19 cellular contexts compared by ENCODE assay signal in genomic region chr21:34221331-34222030, GRCh38.
DNase-seq lines count a peak whose midpoint lies in the region; TF ChIP-seq lines count a peak whose summit lies in the region.
"Had no signal": no experiment of that assay in that cellular context is flagged by ENCODE, and none has a peak within 500 bp of the region (broad histone marks: within the 10 kb centered on the region; RNA-seq: fewer than 3 reads in every experiment).

No MANE protein-coding gene starts in this region.

- 81% methylated on average over 11 of the region's 11 CpGs for WGBS in mesenchymal stem cell
- WGBS in thyroid gland, 2 donors: 39 to 55% methylated on average over 11 of the region's 11 CpGs

- H3K4ac ChIP-seq in mesenchymal stem cell (ENCODE audit: low read depth in 1 of 2, low read length in 2 of 2): peak overlapping the region in 1 of 2 experiments; percentile 17

- peak overlapping the region in 1 of 2 experiments; percentile 28 for H3K18ac ChIP-seq in mesenchymal stem cell (ENCODE audit: low read depth in 1 of 2, low read length in 2 of 2)

- peak in 1 of 2 donors; percentile 27 for TF ChIP-seq POLR2A in thyroid gland (IDR thresholded peaks at IDR 0.05)

- DNase-seq in M059J (ENCODE audit: low read depth) (peak; percentile 30), dedifferentiated amniotic fluid mesenchymal stem cell (ENCODE audit: extremely low spot score) (peak; percentile 48), mesenchymal stem cell (peak; percentile 37), thyroid gland (peak; percentile 52 to 60), cerebellar nuclear complex (lab: John Stamatoyannopoulos, UW) (no peak), SKM-1 treated with dmso at 0.1 percent for 144 hours (lab: John Stamatoyannopoulos, UW; ENCODE audit: unreplicated experiment) (no peak), HuH-7 (ENCODE audit: low spot score) (no peak)
- DNase-seq: ACHN; CD8-positive, alpha-beta T cell; DMS79 treated with DMSO at 0.1 percent for 48 hours; MV-4-11; NCI-H1417; NCI-H2029; NCI-H2171; NCI-H446; OCI-M1; SIG-M5 had no signal

- no peak overlapping the region for H3K9ac ChIP-seq in mesenchymal stem cell (ENCODE audit: low read length)

- peaks cover 3% of the 10 kb centered on the region for H3K4me1 ChIP-seq in mesenchymal stem cell (ENCODE audit: control insufficient read depth, insufficient read depth, low read depth, low read length)
- peaks cover 56 to 59% of the 10 kb centered on the region in 2 donors for H3K4me1 ChIP-seq in thyroid gland
- H3K4me1 ChIP-seq: HAP-1 had no signal

- H2BK120ac ChIP-seq in mesenchymal stem cell (ENCODE audit: low read depth, low read length): no peak overlapping the region

- peak overlapping the region; percentile 58 for H2AFZ ChIP-seq in mesenchymal stem cell (ENCODE audit: low read depth, low read length)

- intact Hi-C loops in thyroid gland (cut with DNase I): no loop called here

- no peak overlapping the region for H3K4me2 ChIP-seq in mesenchymal stem cell (ENCODE audit: low read length, poor library complexity, severe bottlenecking)

- no peaks in the 10 kb centered on the region for H3K79me1 ChIP-seq in mesenchymal stem cell (replicated peaks; ENCODE audit: low read length, poor library complexity, severe bottlenecking)

- H3K36me3 ChIP-seq in mesenchymal stem cell (ENCODE audit: control insufficient read depth in 1 of 2, insufficient read depth in 2 of 2, low read depth in 1 of 2, low read length in 2 of 2) (no peaks in the 10 kb centered on the region), thyroid gland (no peaks in the 10 kb centered on the region)
- H3K36me3 ChIP-seq: HAP-1 had no signal

- H2BK15ac ChIP-seq in mesenchymal stem cell (ENCODE audit: low read depth, poor library complexity, severe bottlenecking): peak overlapping the region; percentile 15

- H2AK5ac ChIP-seq in mesenchymal stem cell (ENCODE audit: low read length, severe bottlenecking): no peak overlapping the region

- H2BK12ac ChIP-seq in mesenchymal stem cell (ENCODE audit: low read length in 2 of 2): peak overlapping the region in 1 of 2 experiments; percentile 21

- no peak overlapping the region for H2BK5ac ChIP-seq in mesenchymal stem cell (ENCODE audit: low read depth, low read length, poor library complexity, severe bottlenecking)

- H3K27ac ChIP-seq in mesenchymal stem cell (ENCODE audit: low read length, poor library complexity, severe bottlenecking): no peak overlapping the region
- peak overlapping the region; percentile 90 to 98 (median 93) for H3K27ac ChIP-seq in thyroid gland
- H3K27ac ChIP-seq: HL-60 had no signal

- no peak overlapping the region for H3K4me3 ChIP-seq in mesenchymal stem cell (ENCODE audit: insufficient read depth in 1 of 2, low read depth in 1 of 2, low read length in 2 of 2)
- H3K4me3 ChIP-seq in thyroid gland (replicated peaks in 1 of 3): no peak overlapping the region
- H3K4me3 ChIP-seq: HAP-1 had no signal

- H3K27me3 ChIP-seq in mesenchymal stem cell (ENCODE audit: control insufficient read depth in 1 of 2, insufficient read depth in 1 of 2, low read length in 2 of 2): no peaks in the 10 kb centered on the region
- no peaks in the 10 kb centered on the region for H3K27me3 ChIP-seq in thyroid gland

- no peak overlapping the region for H3K14ac ChIP-seq in mesenchymal stem cell (ENCODE audit: low read length in 2 of 2)

- no peak for TF ChIP-seq CTCF in thyroid gland (IDR thresholded peaks at IDR 0.05)

- H3K23ac ChIP-seq in mesenchymal stem cell (ENCODE audit: low read length in 2 of 2): no peak overlapping the region

- no peak overlapping the region for H4K8ac ChIP-seq in mesenchymal stem cell (ENCODE audit: low read length)

- no peaks in the 10 kb centered on the region for H3K9me3 ChIP-seq in mesenchymal stem cell (ENCODE audit: control insufficient read depth, low read length)
- H3K9me3 ChIP-seq in thyroid gland: no peaks in the 10 kb centered on the region
- H3K9me3 ChIP-seq: HAP-1 had no signal

- H4K91ac ChIP-seq in mesenchymal stem cell (ENCODE audit: low read length): no peak overlapping the region

Comparison
In these comparisons a context has a peak if more than half of its experiments do, and no peak if none do; other contexts are left out.
1. DNase-seq: peak in M059J (single experiment), dedifferentiated amniotic fluid mesenchymal stem cell (single experiment), mesenchymal stem cell (single experiment) and thyroid gland (2 of 2); none in cerebellar nuclear complex (0 of 2), SKM-1 treated with dmso at 0.1 percent for 144 hours (single experiment) and HuH-7 (single experiment).